31 cellular contexts compared by ENCODE assay signal in genomic region chr16:5035909-5036227, GRCh38. TPM values are rescaled to one million over a fixed set of nuclear protein-coding genes. Genes with fewer than 3 reads are reported as not detected.
DNase-seq lines count a peak whose midpoint lies in the region; ATAC-seq, FAIRE-seq and TF ChIP-seq lines count a peak whose summit lies in the region.
"Had no signal": no experiment of that assay in that cellular context is flagged by ENCODE, and none has a peak within 500 bp of the region (broad histone marks: within the 10 kb centered on the region; RNA-seq: fewer than 3 reads in every experiment).

No MANE protein-coding gene starts in this region.

- H3K4me3 ChIP-seq in HepG2 (replicated peaks in 1 of 3; ENCODE audit: insufficient read depth in 1 of 3, low read depth in 2 of 3, low read length in 3 of 3) (peak overlapping the region; percentile 32 to 91 (median 43)), right lobe of liver (no peak overlapping the region), body of pancreas (no peak overlapping the region), mucosa of stomach (ENCODE audit: low read length) (no peak overlapping the region), ascending aorta (no peak overlapping the region)
- H3K4me3 ChIP-seq: Peyer's patch had no signal

- H3K4me3 Mint-ChIP-seq in type B pancreatic cell, result peak overlapping the region; percentile 82
- H3K4me3 Mint-ChIP-seq: stimulated activated memory B cell treated with anti-CD40 and anti-IgM and Interleukin-4, amounts not matched to agents 10 μg/mL and 1 μg/mL and 100 μg/mL, for 72 hours had no signal

- H3K9me3 ChIP-seq in HepG2 (ENCODE audit: low read length), result no peaks in the 10 kb centered on the region
- H3K9me3 ChIP-seq in right lobe of liver, result no peaks in the 10 kb centered on the region
- H3K9me3 ChIP-seq in body of pancreas, result no peaks in the 10 kb centered on the region
- no peaks in the 10 kb centered on the region for H3K9me3 ChIP-seq in mucosa of stomach (ENCODE audit: control insufficient read depth, low read length)
- no peaks in the 10 kb centered on the region for H3K9me3 ChIP-seq in ascending aorta
- H3K9me3 ChIP-seq: Peyer's patch had no signal

- intact Hi-C loops in HepG2 (cut with micrococcal nuclease; ENCODE audit: unreplicated experiment) (loop anchor here (2.0 to 5.0 kb wide), 3 partner anchors 21 to 61 kb away; partner anchors contain the start of genes ALG1 and EEF2KMT), right lobe of liver (cut with DNase I) (no loop called here), body of pancreas (cut with DNase I) (no loop called here), ascending aorta (cut with DNase I) (no loop called here)

- in situ Hi-C loops in HepG2 (cut with HindIII; ENCODE audit: extremely low pct_ligation_motif_present, low pct_unique_long_range_greater_than_20kb), result no loop called here

- ATAC-seq in HepG2, result peak; percentile 22
- no peak for ATAC-seq in right lobe of liver
- no peak for ATAC-seq in body of pancreas
- ATAC-seq in HG03095 (IDR thresholded peaks at IDR 0.05; ENCODE audit: unreplicated experiment), result no peak
- ATAC-seq: activated CD8-positive, alpha-beta T cell treated with anti-CD3 and anti-CD28 coated beads for 36 hours; activated naive CD4-positive, alpha-beta T cell treated with anti-CD3 and anti-CD28 coated beads, Interleukin-2, amount 50 U/mL, for 72 hours; left ventricle myocardium superior; naive thymus-derived CD4-positive, alpha-beta T cell; sciatic nerve; stimulated activated memory B cell treated with anti-CD40 and anti-IgM and Interleukin-4, amounts not matched to agents 10 μg/mL and 1 μg/mL and 100 μg/mL, for 72 hours had no signal

- H3K4me1 ChIP-seq in HepG2 (ENCODE audit: insufficient read depth, low read length) (peaks cover 63% of the 10 kb centered on the region), right lobe of liver (peaks cover 0 to 7% (median 2%) of the 10 kb centered on the region in 4 donors), body of pancreas (peaks cover 39% of the 10 kb centered on the region), mucosa of stomach (ENCODE audit: control insufficient read depth, insufficient read depth, low read length) (peaks cover 33% of the 10 kb centered on the region), ascending aorta (peaks cover 11 to 14% of the 10 kb centered on the region in 2 donors)

- BruUV-seq in HepG2 (replicated peaks; lab: Mats Ljungman, UMichigan), result no TSS peak

- POLR2A ChIA-PET in HepG2 (lab: Yijun Ruan, JAX), result interaction anchor here (1.0 to 4.4 kb wide), 10 partner anchors 29 to 233 kb away, joined by 3 to 27 read pairs (median 9); partner anchors contain the start of genes ALG1, EEF2KMT, PPL and ROGDI

- H3K36me3 Mint-ChIP-seq in type B pancreatic cell, result no peaks in the 10 kb centered on the region
- H3K36me3 Mint-ChIP-seq: activated naive CD4-positive, alpha-beta T cell treated with anti-CD3 and anti-CD28 coated beads, Interleukin-2, amount 50 U/mL, for 72 hours; mesothelial cell of epicardium had no signal

- TF ChIP-seq POLR2A in HepG2 (IDR thresholded peaks at IDR 0.05; ENCODE audit: insufficient read depth in 1 of 2, low read depth in 2 of 2, low read length in 2 of 2) (no peak), right lobe of liver (IDR thresholded peaks at IDR 0.05) (no peak), body of pancreas (IDR thresholded peaks at IDR 0.05) (no peak)

- H3K27me3 ChIP-seq in HepG2 (ENCODE audit: control insufficient read depth in 1 of 2, insufficient read depth in 2 of 2, low read length in 2 of 2) (no peaks in the 10 kb centered on the region; a peak in 1 of 5 replicates), right lobe of liver (no peaks in the 10 kb centered on the region), body of pancreas (no peaks in the 10 kb centered on the region), mucosa of stomach (ENCODE audit: control insufficient read depth, insufficient read depth, low read length) (no peaks in the 10 kb centered on the region), ascending aorta (no peaks in the 10 kb centered on the region)
- H3K27me3 ChIP-seq: Peyer's patch had no signal

- CTCF ChIA-PET in HepG2 (lab: Yijun Ruan, JAX; ENCODE audit: low intra/inter-chr PET ratio, low total read pairs), result no interaction called here

- no peak for FAIRE-seq in HepG2 (lab: Jason Lieb, UNC)
- FAIRE-seq: GM12891, TTC549 had no signal

- peaks cover 12% of the 10 kb centered on the region for H3K4me1 Mint-ChIP-seq in type B pancreatic cell (ENCODE audit: unreplicated experiment)

- H3K9ac ChIP-seq in HepG2 (ENCODE audit: insufficient read depth, low read depth, low read length) (peak overlapping the region; percentile 94), mucosa of stomach (ENCODE audit: low read length) (peak overlapping the region; percentile 31)
- H3K9ac ChIP-seq: parathyroid adenoma had no signal

- H3K4me2 ChIP-seq in HepG2 (ENCODE audit: low read depth, low read length), result peak overlapping the region; percentile 94

- H3K27me3 Mint-ChIP-seq in type B pancreatic cell, result peaks cover 12% of the 10 kb centered on the region
- H3K27me3 Mint-ChIP-seq: activated CD8-positive, alpha-beta T cell treated with anti-CD3 and anti-CD28 coated beads for 36 hours; naive thymus-derived CD4-positive, alpha-beta T cell had no signal

- WGBS in HepG2 (ENCODE audit: low lambda C conversion rate), result 15% methylated on average over 1 of the region's 1 CpG
- 67% methylated on average over 1 of the region's 1 CpG for WGBS in right lobe of liver (ENCODE audit: insufficient coverage, low coverage, low lambda C conversion rate, missing lambda C conversion rate)
- 50 to 92% methylated on average over 1 of the region's 1 CpG for WGBS in body of pancreas, 2 donors

- H3K79me2 ChIP-seq in HepG2 (ENCODE audit: insufficient read depth, low read length), result peaks cover 14% of the 10 kb centered on the region
- H3K79me2 ChIP-seq: parathyroid adenoma had no signal

- H3K27ac Mint-ChIP-seq in type B pancreatic cell, result peak overlapping the region; percentile 32
- H3K27ac Mint-ChIP-seq: activated CD8-positive, alpha-beta T cell treated with anti-CD3 and anti-CD28 coated beads for 36 hours; mesothelial cell of epicardium; stimulated activated memory B cell treated with anti-CD40 and anti-IgM and Interleukin-4, amounts not matched to agents 10 μg/mL and 1 μg/mL and 100 μg/mL, for 72 hours had no signal

- TF ChIP-seq RAD21 in HepG2 (CRISPR knock-in tag; IDR thresholded peaks at IDR 0.05), result no peak

- H3K9me3 Mint-ChIP-seq in type B pancreatic cell, result no peaks in the 10 kb centered on the region
- H3K9me3 Mint-ChIP-seq: activated CD8-positive, alpha-beta T cell treated with anti-CD3 and anti-CD28 coated beads for 36 hours; activated naive CD4-positive, alpha-beta T cell treated with anti-CD3 and anti-CD28 coated beads, Interleukin-2, amount 50 U/mL, for 72 hours; CD4-positive, CD25-positive, alpha-beta regulatory T cell; mesothelial cell of epicardium; naive thymus-derived CD4-positive, alpha-beta T cell; stimulated activated memory B cell treated with anti-CD40 and anti-IgM and Interleukin-4, amounts not matched to agents 10 μg/mL and 1 μg/mL and 100 μg/mL, for 72 hours had no signal

- H3K36me3 ChIP-seq in HepG2 (replicated peaks in 1 of 2; ENCODE audit: control insufficient read depth in 1 of 2, insufficient read depth in 2 of 2, low read length in 2 of 2) (peaks cover 0 to 6% of the 10 kb centered on the region in 2 experiments; a peak in 1 of 5 replicates), right lobe of liver (no peaks in the 10 kb centered on the region), body of pancreas (replicated peaks in 1 of 2; ENCODE audit: insufficient read depth in 1 of 2, low read depth in 2 of 2) (no peaks in the 10 kb centered on the region), mucosa of stomach (ENCODE audit: control insufficient read depth, insufficient read depth, low read length) (no peaks in the 10 kb centered on the region), ascending aorta (no peaks in the 10 kb centered on the region)
- H3K36me3 ChIP-seq: Peyer's patch had no signal

- TF ChIP-seq CTCF in HepG2 (CRISPR knock-in tag; IDR thresholded peaks at IDR 0.05), result no peak
- TF ChIP-seq CTCF in right lobe of liver (IDR thresholded peaks at IDR 0.05), result no peak
- TF ChIP-seq CTCF in body of pancreas (IDR thresholded peaks at IDR 0.05), result no peak
- no peak for TF ChIP-seq CTCF in type B pancreatic cell (conservative IDR thresholded peaks at IDR 0.05)
- no peak for TF ChIP-seq CTCF in ascending aorta (IDR thresholded peaks at IDR 0.05)

- no peaks in the 10 kb centered on the region for H4K20me1 ChIP-seq in HepG2 (ENCODE audit: insufficient read depth, low read length)

- no peak for DNase-seq in HepG2 (ENCODE audit: low spot score)
- no peak for DNase-seq in right lobe of liver
- no peak for DNase-seq in body of pancreas
- no peak for DNase-seq in type B pancreatic cell (ENCODE audit: extremely low spot score, unreplicated experiment)
- no peak for DNase-seq in NCI-H146 treated with DMSO at 0.1 percent for 48 hours (lab: John Stamatoyannopoulos, UW; ENCODE audit: unreplicated experiment)
- no peak for DNase-seq in ascending aorta (ENCODE audit: low spot score in 2 of 2)
- DNase-seq: activated CD4-positive, alpha-beta T cell treated with anti-CD3 and anti-CD28 coated beads for 1 hour; activated CD8-positive, alpha-beta T cell treated with anti-CD3 and anti-CD28 coated beads for 36 hours; CD4-positive, CD25-positive, alpha-beta regulatory T cell; glutamatergic neuron; IMR-90; islet precursor cell; left ventricle myocardium superior; naive thymus-derived CD4-positive, alpha-beta T cell; NCI-H1092; NCI-H187 treated with DMSO at 0.1 percent for 48 hours; NCI-H526; Peyer's patch; SHP77 treated with DMSO at 0.1 percent for 48 hours; stimulated activated CD4-positive, alpha-beta T cell treated with anti-CD3 and anti-CD28 coated beads, Interleukin-4, amount 100 ng/mL, for 4 hours; SW 1271 had no signal

- peak overlapping the region; percentile 98 for H3K27ac ChIP-seq in HepG2 (ENCODE audit: extremely low read length, insufficient read depth, low read length)
- H3K27ac ChIP-seq in right lobe of liver, result no peak overlapping the region
- H3K27ac ChIP-seq in body of pancreas, result peak overlapping the region; percentile 54 to 84 (median 78)
- no peak overlapping the region for H3K27ac ChIP-seq in ascending aorta
- H3K27ac ChIP-seq: parathyroid adenoma, Peyer's patch had no signal

- peak overlapping the region; percentile 8 for H2AFZ ChIP-seq in HepG2 (ENCODE audit: low read length)
- H2AFZ ChIP-seq: parathyroid adenoma had no signal

- TF ChIP-seq EP300 in HepG2 (IDR thresholded peaks at IDR 0.05; ENCODE audit: low read depth in 2 of 2, low read length in 2 of 2) (no peak), HepG2 (CRISPR knock-in tag; IDR thresholded peaks at IDR 0.05; ENCODE audit: borderline replicate concordance) (no peak)

RNA-seq across cellular contexts. Expression of gene NAGPA, which starts 2.1 kb away (rescaled TPM):
- total RNA-seq in HepG2 (2016; rRNA removed; fragmentation: Illumina TruSeq; extraction: Trizol), result 29.8 and 60.3 TPM in 2 replicates
- 10.2 and 12.2 TPM in 2 replicates for total RNA-seq in HepG2 (2016; cell fraction: cytosol; rRNA removed; fragmentation: Illumina TruSeq; extraction: Trizol; ENCODE audit: low read depth)
- 25.3 and 59.7 TPM in 2 replicates for total RNA-seq in HepG2 (2016; cell fraction: insoluble cytoplasmic fraction; rRNA removed; fragmentation: Illumina TruSeq; extraction: Trizol)
- total RNA-seq in HepG2 (2016; cell fraction: membrane; rRNA removed; fragmentation: Illumina TruSeq; extraction: Trizol), result 19.0 and 22.6 TPM in 2 replicates
- total RNA-seq in HepG2 (2016; cell fraction: nucleus; rRNA removed; fragmentation: Illumina TruSeq; extraction: Trizol), result 58.3 and 69.4 TPM in 2 replicates
- polyA plus RNA-seq in HepG2 (2011; rRNA removed), result 27.1 and 31.6 TPM in 2 replicates
- 28.0 and 43.3 TPM in 2 replicates for polyA plus RNA-seq in HepG2 (2011; cell fraction: cytosol; rRNA removed)
- polyA plus RNA-seq in HepG2 (2011; cell fraction: nucleus; rRNA removed), result 119 and 135 TPM in 2 replicates
- 20.6 and 22.0 TPM in 2 replicates for polyA plus RNA-seq in HepG2 (2012)
- 7.6 and 9.3 TPM in 2 replicates for polyA plus RNA-seq in HepG2 (2016; cell fraction: cytosol; fragmentation: Illumina TruSeq; extraction: Trizol; ENCODE audit: low read depth)
- polyA plus RNA-seq in HepG2 (2016; cell fraction: insoluble cytoplasmic fraction; fragmentation: Illumina TruSeq; extraction: Trizol; ENCODE audit: low read depth), result 24.9 and 27.9 TPM in 2 replicates
- polyA plus RNA-seq in HepG2 (2016; cell fraction: membrane; fragmentation: Illumina TruSeq; extraction: Trizol; ENCODE audit: low read depth), result 15.1 and 16.1 TPM in 2 replicates
- polyA plus RNA-seq in HepG2 (2016; cell fraction: nucleus; fragmentation: Illumina TruSeq; extraction: Trizol; ENCODE audit: insufficient read depth, low read depth), result 111 and 120 TPM in 2 replicates
- 13.4 and 91.3 TPM in 2 replicates for polyA minus RNA-seq in HepG2 (2011; rRNA and poly(A)+ RNA removed; ENCODE audit: low replicate concordance)
- polyA minus RNA-seq in HepG2 (2011; cell fraction: cytosol; rRNA and poly(A)+ RNA removed), result 24.6 and 30.4 TPM in 2 replicates
- 41.9 and 43.5 TPM in 2 replicates for polyA minus RNA-seq in HepG2 (2011; cell fraction: nucleus; rRNA and poly(A)+ RNA removed)
- 10 to 100 TPM in 2 of 6 experiments, 1 to 10 TPM in 4; 6.6 to 22.1 (median 8.4) TPM for total RNA-seq in right lobe of liver
- 10 to 100 TPM in 1 of 2 donors, 1 to 10 TPM in 1; 7.9 to 24.6 TPM for total RNA-seq in body of pancreas
- 16.8 and 18.0 TPM in 2 replicates for total RNA-seq in type B pancreatic cell (ENCODE audit: low replicate concordance)
- total RNA-seq in ascending aorta, result 23.0 TPM

RNA-seq across cellular contexts. Expression of gene C16orf89, which starts 29.9 kb away (rescaled TPM):
- total RNA-seq in HepG2 (2016; rRNA removed; fragmentation: Illumina TruSeq; extraction: Trizol) (0.97 and 1.9 TPM in 2 replicates), right lobe of liver (not detected), body of pancreas (10 to 100 TPM in 1 of 2 donors, 1 to 10 TPM in 1; 2.6 to 17.1 TPM), type B pancreatic cell (ENCODE audit: low replicate concordance) (0.75 and 2.1 TPM in 2 replicates), ascending aorta (4.6 TPM)
- total RNA-seq in HepG2 (2016; cell fraction: cytosol; rRNA removed; fragmentation: Illumina TruSeq; extraction: Trizol; ENCODE audit: low read depth), result 0.61 and 0.79 TPM in 2 replicates
- total RNA-seq in HepG2 (2016; cell fraction: insoluble cytoplasmic fraction; rRNA removed; fragmentation: Illumina TruSeq; extraction: Trizol), result 0.45 and 1.1 TPM in 2 replicates
- total RNA-seq in HepG2 (2016; cell fraction: membrane; rRNA removed; fragmentation: Illumina TruSeq; extraction: Trizol), result 0.76 and 1.0 TPM in 2 replicates
- total RNA-seq in HepG2 (2016; cell fraction: nucleus; rRNA removed; fragmentation: Illumina TruSeq; extraction: Trizol), result 0.72 and 0.78 TPM in 2 replicates
- 2.8 and 3.4 TPM in 2 replicates for polyA plus RNA-seq in HepG2 (2011; rRNA removed)
- 2.8 TPM in 2 replicates for polyA plus RNA-seq in HepG2 (2011; cell fraction: cytosol; rRNA removed)
- 1.3 and 1.4 TPM in 2 replicates for polyA plus RNA-seq in HepG2 (2011; cell fraction: nucleus; rRNA removed)
- 1.7 and 2.7 TPM in 2 replicates for polyA plus RNA-seq in HepG2 (2012)
- 0.58 and 0.68 TPM in 2 replicates for polyA plus RNA-seq in HepG2 (2016; cell fraction: cytosol; fragmentation: Illumina TruSeq; extraction: Trizol; ENCODE audit: low read depth)
- 0.85 and 1.2 TPM in 2 replicates for polyA plus RNA-seq in HepG2 (2016; cell fraction: insoluble cytoplasmic fraction; fragmentation: Illumina TruSeq; extraction: Trizol; ENCODE audit: low read depth)
- polyA plus RNA-seq in HepG2 (2016; cell fraction: membrane; fragmentation: Illumina TruSeq; extraction: Trizol; ENCODE audit: low read depth), result 0.71 and 0.81 TPM in 2 replicates
- polyA plus RNA-seq in HepG2 (2016; cell fraction: nucleus; fragmentation: Illumina TruSeq; extraction: Trizol; ENCODE audit: insufficient read depth, low read depth), result 1.4 and 2.1 TPM in 2 replicates
- 1.0 TPM in 1 of 2 replicates, not detected in the other for polyA minus RNA-seq in HepG2 (2011; rRNA and poly(A)+ RNA removed; ENCODE audit: low replicate concordance)
- 0.89 and 1.1 TPM in 2 replicates for polyA minus RNA-seq in HepG2 (2011; cell fraction: cytosol; rRNA and poly(A)+ RNA removed)
- 0.50 and 0.90 TPM in 2 replicates for polyA minus RNA-seq in HepG2 (2011; cell fraction: nucleus; rRNA and poly(A)+ RNA removed)
- total RNA-seq: A172; activated CD8-positive, alpha-beta T cell treated with anti-CD3 and anti-CD28 coated beads for 36 hours; activated naive CD4-positive, alpha-beta T cell treated with anti-CD3 and anti-CD28 coated beads, Interleukin-2, amount 50 U/mL, for 72 hours; CD4-positive, CD25-positive, alpha-beta regulatory T cell; naive thymus-derived CD4-positive, alpha-beta T cell had no signal
- polyA plus RNA-seq: CD4-positive, CD25-positive, alpha-beta regulatory T cell; naive thymus-derived CD4-positive, alpha-beta T cell had no signal

RNA-seq across cellular contexts. Expression of gene ALG1, which starts 35.8 kb away (rescaled TPM):
- total RNA-seq in HepG2 (2016; rRNA removed; fragmentation: Illumina TruSeq; extraction: Trizol), result 39.6 and 75.6 TPM in 2 replicates
- 7.6 and 8.9 TPM in 2 replicates for total RNA-seq in HepG2 (2016; cell fraction: cytosol; rRNA removed; fragmentation: Illumina TruSeq; extraction: Trizol; ENCODE audit: low read depth)
- 38.5 and 76.0 TPM in 2 replicates for total RNA-seq in HepG2 (2016; cell fraction: insoluble cytoplasmic fraction; rRNA removed; fragmentation: Illumina TruSeq; extraction: Trizol)
- 14.3 and 16.3 TPM in 2 replicates for total RNA-seq in HepG2 (2016; cell fraction: membrane; rRNA removed; fragmentation: Illumina TruSeq; extraction: Trizol)
- 78.0 and 84.8 TPM in 2 replicates for total RNA-seq in HepG2 (2016; cell fraction: nucleus; rRNA removed; fragmentation: Illumina TruSeq; extraction: Trizol)
- 43.3 and 51.5 TPM in 2 replicates for polyA plus RNA-seq in HepG2 (2011; rRNA removed)
- polyA plus RNA-seq in HepG2 (2011; cell fraction: cytosol; rRNA removed), result 46.0 and 52.0 TPM in 2 replicates
- polyA plus RNA-seq in HepG2 (2011; cell fraction: nucleus; rRNA removed), result 37.8 and 40.2 TPM in 2 replicates
- polyA plus RNA-seq in HepG2 (2012), result 25.7 and 31.5 TPM in 2 replicates
- 6.3 and 6.5 TPM in 2 replicates for polyA plus RNA-seq in HepG2 (2016; cell fraction: cytosol; fragmentation: Illumina TruSeq; extraction: Trizol; ENCODE audit: low read depth)
- polyA plus RNA-seq in HepG2 (2016; cell fraction: insoluble cytoplasmic fraction; fragmentation: Illumina TruSeq; extraction: Trizol; ENCODE audit: low read depth), result 36.3 and 37.9 TPM in 2 replicates
- 10.1 and 11.8 TPM in 2 replicates for polyA plus RNA-seq in HepG2 (2016; cell fraction: membrane; fragmentation: Illumina TruSeq; extraction: Trizol; ENCODE audit: low read depth)
- 104 and 109 TPM in 2 replicates for polyA plus RNA-seq in HepG2 (2016; cell fraction: nucleus; fragmentation: Illumina TruSeq; extraction: Trizol; ENCODE audit: insufficient read depth, low read depth)
- 135 and 161 TPM in 2 replicates for polyA minus RNA-seq in HepG2 (2011; rRNA and poly(A)+ RNA removed; ENCODE audit: low replicate concordance)
- 28.6 and 36.3 TPM in 2 replicates for polyA minus RNA-seq in HepG2 (2011; cell fraction: cytosol; rRNA and poly(A)+ RNA removed)
- 50.0 and 65.8 TPM in 2 replicates for polyA minus RNA-seq in HepG2 (2011; cell fraction: nucleus; rRNA and poly(A)+ RNA removed)
- total RNA-seq in right lobe of liver, result 10 to 100 TPM; 16.0 to 28.0 (median 16.9) TPM
- 10 to 100 TPM; 20.2 to 26.0 TPM for total RNA-seq in body of pancreas
- 30.4 and 31.0 TPM in 2 replicates for total RNA-seq in type B pancreatic cell (ENCODE audit: low replicate concordance)
- total RNA-seq in ascending aorta, result 27.2 TPM

Comparison
In these comparisons a context has a peak if more than half of its experiments do, and no peak if none do; other contexts are left out.
1. H3K27ac ChIP-seq: peak in HepG2 (single experiment) and body of pancreas (4 of 4); none in right lobe of liver (0 of 3) and ascending aorta (0 of 2).
2. H3K4me3 ChIP-seq: peak in HepG2 (3 of 3); none in right lobe of liver (0 of 3), body of pancreas (0 of 2), mucosa of stomach (single experiment) and ascending aorta (0 of 2).